Comparison of ENCODE assay signal across 8 cellular contexts in genomic region chr11:124249869-124250268, GRCh38. TPM values are rescaled to one million over a fixed set of nuclear protein-coding genes. Genes with fewer than 3 reads are reported as not detected.
"Had no signal": no experiment of that assay in that cellular context is flagged by ENCODE, and none has a peak within 500 bp of the region (broad histone marks: within the 10 kb centered on the region; RNA-seq: fewer than 3 reads in every experiment).

No MANE protein-coding gene starts in this region.

RNA-seq across cellular contexts. Expression of gene OR8G5, which starts 6.3 kb away (rescaled TPM):
- total RNA-seq: M059J, NCI-H460, OCI-LY7, Peyer's patch, Right ventricle myocardium superior, SJSA1 had no signal
- polyA plus RNA-seq: SK-N-SH had no signal

RNA-seq across cellular contexts. Expression of gene OR8G1, which starts 9.0 kb away (rescaled TPM):
- total RNA-seq: M059J, NCI-H460, OCI-LY7, PC-3, Right ventricle myocardium superior, SJSA1 had no signal
- polyA plus RNA-seq: SK-N-SH had no signal
